Comparison of ENCODE assay signal across 11 cellular contexts in the genomic region with DNA sequence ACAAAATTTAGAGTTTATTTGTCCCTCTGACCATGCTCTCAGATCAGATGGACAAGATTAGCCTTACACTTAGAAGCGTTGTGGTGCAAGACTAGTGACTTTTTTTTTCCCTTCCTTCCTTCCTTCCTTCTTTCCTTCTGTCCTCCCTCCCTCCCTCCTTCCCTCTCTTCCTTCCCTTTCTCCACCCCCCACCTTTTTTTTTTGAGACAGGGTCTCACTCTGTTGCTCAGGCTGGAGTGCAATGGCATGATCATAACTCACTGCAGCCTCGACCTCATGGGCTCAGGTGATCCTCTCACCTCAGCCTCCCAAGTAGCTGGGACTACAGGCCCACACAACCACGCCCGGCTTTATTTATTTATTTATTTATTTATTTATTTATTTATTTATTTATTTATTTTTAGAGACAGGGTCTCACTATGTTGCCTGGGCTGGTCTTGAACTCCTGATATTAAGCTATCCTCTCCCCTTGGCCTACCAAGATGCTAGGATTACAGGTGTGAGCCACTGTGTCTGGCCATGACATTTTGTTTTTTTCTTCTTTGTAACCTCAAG. TPM values are rescaled to one million over a fixed set of nuclear protein-coding genes. Genes with fewer than 3 reads are reported as not detected.
DNase-seq lines count a peak whose midpoint lies in the region; ATAC-seq and TF ChIP-seq lines count a peak whose summit lies in the region.
"Not testable (repeated sequence)": the region's sequence is repeated elsewhere in the genome, so short reads cannot be mapped to it uniquely, and the experiment has no call there.
"Had no signal": no experiment of that assay in that cellular context is flagged by ENCODE, and none has a peak within 500 bp of the region (broad histone marks: within the 10 kb centered on the region; RNA-seq: fewer than 3 reads in every experiment).

No MANE protein-coding gene starts in this region.

- not testable (repeated sequence) for TF ChIP-seq POLR2A in prostate gland (IDR thresholded peaks at IDR 0.05)

- not testable (repeated sequence) for H3K4me1 ChIP-seq in CD8-positive, alpha-beta T cell (ENCODE audit: insufficient read depth, low read length); RWPE2 (ENCODE audit: insufficient read depth, poor library complexity, severe bottlenecking); mesodermal cell (ENCODE audit: control insufficient read depth, insufficient read depth, low read length, poor library complexity, severe bottlenecking); prostate gland (replicated peaks)
- H3K4me1 ChIP-seq in heart right ventricle (peaks cover 0 to 26% (median 13%) of the 10 kb centered on the region in 9 donors), tibial artery (peaks cover 0 to 11% (median 4%) of the 10 kb centered on the region in 4 donors)

- not testable (repeated sequence) for H3K36me3 ChIP-seq in CD8-positive, alpha-beta T cell (ENCODE audit: insufficient read depth, low read length); RWPE2 (ENCODE audit: low read depth); heart right ventricle; mesodermal cell (ENCODE audit: control insufficient read depth, insufficient read depth, low read length); prostate gland; tibial artery

- TF ChIP-seq CTCF in CD8-positive, alpha-beta T cell (IDR thresholded peaks at IDR 0.05); RWPE2 (IDR thresholded peaks at IDR 0.05; ENCODE audit: poor library complexity, severe bottlenecking); coronary artery (IDR thresholded peaks at IDR 0.05); heart right ventricle (IDR thresholded peaks at IDR 0.05); prostate gland (IDR thresholded peaks at IDR 0.05); tibial artery (IDR thresholded peaks at IDR 0.05): not testable (repeated sequence)

- H3K27me3 ChIP-seq in CD8-positive, alpha-beta T cell (ENCODE audit: insufficient read depth, low read length); RWPE2 (ENCODE audit: insufficient read depth, poor library complexity, severe bottlenecking); prostate gland (replicated peaks; ENCODE audit: insufficient read depth); tibial artery: not testable (repeated sequence)
- H3K27me3 ChIP-seq in heart right ventricle, result peaks cover 0 to 18% (median 6%) of the 10 kb centered on the region in 7 donors

- not testable (repeated sequence) for H3K36me3 Mint-ChIP-seq in CD8-positive, alpha-beta T cell; activated naive CD4-positive, alpha-beta T cell treated with anti-CD3 and anti-CD28 coated beads for 36 hours (ENCODE audit: low read depth)

- peak overlapping the region; percentile 93 for H3K4me3 Mint-ChIP-seq in CD8-positive, alpha-beta T cell
- peak overlapping the region; percentile 83 for H3K4me3 Mint-ChIP-seq in activated naive CD4-positive, alpha-beta T cell treated with anti-CD3 and anti-CD28 coated beads for 36 hours

- not testable (repeated sequence) for DNase-seq in CD8-positive, alpha-beta T cell; RWPE2 (ENCODE audit: low spot score); activated naive CD4-positive, alpha-beta T cell treated with anti-CD3 and anti-CD28 coated beads for 36 hours; coronary artery (ENCODE audit: low spot score); heart right ventricle; prostate gland (ENCODE audit: low spot score); tibial artery

- not testable (repeated sequence) for H3K27ac ChIP-seq in CD8-positive, alpha-beta T cell (ENCODE audit: low read depth, low read length); RWPE2 (ENCODE audit: poor library complexity, severe bottlenecking); coronary artery; mesodermal cell (ENCODE audit: low read depth, low read length, severe bottlenecking)
- H3K27ac ChIP-seq in heart right ventricle (peak overlapping the region in 4 of 10 donors; percentile 60 to 71 (median 65)), prostate gland (peak overlapping the region; percentile 28 to 46), tibial artery (peak overlapping the region in 1 of 2 donors; percentile 32)

- peaks cover 18% of the 10 kb centered on the region for H3K4me1 Mint-ChIP-seq in CD8-positive, alpha-beta T cell (ENCODE audit: low read depth)
- H3K4me1 Mint-ChIP-seq in activated naive CD4-positive, alpha-beta T cell treated with anti-CD3 and anti-CD28 coated beads for 36 hours (ENCODE audit: low read depth), result not testable (repeated sequence)

- H3K4me3 ChIP-seq in CD8-positive, alpha-beta T cell (ENCODE audit: low read depth, low read length), result peak overlapping the region; percentile 84
- peak overlapping the region; percentile 29 for H3K4me3 ChIP-seq in RWPE2 (ENCODE audit: severe bottlenecking)
- H3K4me3 ChIP-seq in coronary artery, result peak overlapping the region; percentile 88
- peak overlapping the region; percentile 40 to 91 (median 75) for H3K4me3 ChIP-seq in heart right ventricle
- H3K4me3 ChIP-seq in mesodermal cell (ENCODE audit: extremely low read depth, insufficient read depth, low read length, poor library complexity, severe bottlenecking), result peak overlapping the region; percentile 47
- H3K4me3 ChIP-seq in prostate gland, result peak overlapping the region; percentile 37 to 47
- peak overlapping the region; percentile 53 to 70 for H3K4me3 ChIP-seq in tibial artery

- WGBS in heart right ventricle, 2 donors, result 53 to 59% methylated on average over 4 of the region's 4 CpGs
- 29 to 46% methylated on average over 2 of the region's 4 CpGs for WGBS in mesodermal cell (ENCODE audit: insufficient coverage in 2 of 2), 2 experiments
- WGBS in prostate gland, result 59% methylated on average over 4 of the region's 4 CpGs

- peak overlapping the region; percentile 87 for H3K27ac Mint-ChIP-seq in CD8-positive, alpha-beta T cell
- not testable (repeated sequence) for H3K27ac Mint-ChIP-seq in activated naive CD4-positive, alpha-beta T cell treated with anti-CD3 and anti-CD28 coated beads for 36 hours

- CTCF ChIA-PET in CD8-positive, alpha-beta T cell (lab: Charles Lee), result interaction anchor here (0.6 to 1.3 kb wide), 6 partner anchors 9 to 551 kb away, joined by 3 to 5 read pairs (median 3); no protein-coding TSS in a partner anchor
- CTCF ChIA-PET in activated naive CD4-positive, alpha-beta T cell treated with anti-CD3 and anti-CD28 coated beads for 36 hours (lab: Charles Lee), result interaction anchor here (0.7 to 2.0 kb wide), 5 partner anchors 10 to 257 kb away, joined by 3 to 8 read pairs (median 4); a partner anchor contains a TSS

- not testable (repeated sequence) for H3K9me3 Mint-ChIP-seq in CD8-positive, alpha-beta T cell; activated naive CD4-positive, alpha-beta T cell treated with anti-CD3 and anti-CD28 coated beads for 36 hours

- H3K9me3 ChIP-seq in CD8-positive, alpha-beta T cell (ENCODE audit: low read length); RWPE2 (ENCODE audit: severe bottlenecking); heart right ventricle; mesodermal cell (ENCODE audit: control insufficient read depth, low read length); prostate gland; tibial artery: not testable (repeated sequence)

- POLR2A ChIA-PET in CD8-positive, alpha-beta T cell (lab: Charles Lee), result interaction anchor here (0.8 to 3.0 kb wide), 5 partner anchors 22 to 81 kb away, joined by 3 to 21 read pairs (median 3); a partner anchor contains a TSS

- intact Hi-C loops in CD8-positive, alpha-beta T cell (cut with DNase I, micrococcal nuclease), result loop anchor here (1.0 to 2.0 kb wide), 4 partner anchors 22 to 216 kb away; a partner anchor contains a TSS
- intact Hi-C loops in activated naive CD4-positive, alpha-beta T cell treated with anti-CD3 and anti-CD28 coated beads for 36 hours (cut with micrococcal nuclease), result loop anchor here (1.0 kb wide), 1 partner anchor 172 kb away; no protein-coding TSS in a partner anchor
- intact Hi-C loops in heart right ventricle (cut with DNase I), result loop anchor here in 1 of 10 donors (1.0 kb wide), 1 partner anchor 23 kb away; a partner anchor contains a TSS
- intact Hi-C loops in prostate gland (cut with DNase I); tibial artery (cut with DNase I; ENCODE audit: low total_unique reads): not testable (repeated sequence)

- not testable (repeated sequence) for ATAC-seq in CD8-positive, alpha-beta T cell; RWPE2 (ENCODE audit: low read depth); heart right ventricle

- H3K27me3 Mint-ChIP-seq in CD8-positive, alpha-beta T cell (ENCODE audit: low read depth); activated naive CD4-positive, alpha-beta T cell treated with anti-CD3 and anti-CD28 coated beads for 36 hours (ENCODE audit: low read depth): not testable (repeated sequence)

RNA-seq across cellular contexts. Expression of a gene that starts 17.2 kb away (rescaled TPM):
- total RNA-seq in CD8-positive, alpha-beta T cell, result 1 to 10 TPM in 1 of 2 experiments, under 1 TPM in 1; 0.94 to 2.1 TPM
- 1 to 10 TPM in 1 of 2 experiments, under 1 TPM in 1; 0.98 to 1.7 TPM for total RNA-seq in activated naive CD4-positive, alpha-beta T cell treated with anti-CD3 and anti-CD28 coated beads for 36 hours
- under 1 TPM in 3 of 10 donors, not detected in 7; 0.20 to 0.23 (median 0.23) TPM for total RNA-seq in heart right ventricle
- polyA plus RNA-seq in heart right ventricle, result under 1 TPM; 0.10 to 0.37 TPM
- polyA plus RNA-seq in mesodermal cell (2013, experiment 1 of 2), result 1.5 TPM
- 1.4 TPM for polyA plus RNA-seq in mesodermal cell (2013, experiment 2 of 2)
- 10 to 100 TPM in 1 of 2 donors, not detected in 1; 23.5 TPM for total RNA-seq in prostate gland
- total RNA-seq: frontal cortex, lung microvascular endothelial cell, Right ventricle myocardium superior had no signal

RNA-seq across cellular contexts. Expression of a gene that starts 22.4 kb away (rescaled TPM):
- total RNA-seq in CD8-positive, alpha-beta T cell, result 100 to 1,000 TPM; 177 to 186 TPM
- 10 to 100 TPM; 35.8 to 39.6 TPM for total RNA-seq in activated naive CD4-positive, alpha-beta T cell treated with anti-CD3 and anti-CD28 coated beads for 36 hours
- total RNA-seq in heart right ventricle (10 to 100 TPM; 27.2 to 37.6 (median 30.8) TPM), prostate gland (100 to 1,000 TPM in 1 of 2 donors, 10 to 100 TPM in 1; 79.7 to 112 TPM)
- polyA plus RNA-seq in heart right ventricle, result 10 to 100 TPM; 22.0 to 54.1 TPM
- polyA plus RNA-seq in mesodermal cell (2013, experiment 1 of 2), result 45.9 TPM
- polyA plus RNA-seq in mesodermal cell (2013, experiment 2 of 2), result 47.1 TPM

RNA-seq across cellular contexts. Expression of a gene that starts 28.9 kb away (rescaled TPM):
- 1 to 10 TPM; 2.7 to 3.3 TPM for total RNA-seq in CD8-positive, alpha-beta T cell
- 1 to 10 TPM; 3.3 to 3.8 TPM for total RNA-seq in activated naive CD4-positive, alpha-beta T cell treated with anti-CD3 and anti-CD28 coated beads for 36 hours
- total RNA-seq in heart right ventricle (1 to 10 TPM; 4.3 to 7.7 (median 5.6) TPM), prostate gland (10 to 100 TPM in 1 of 2 donors, 1 to 10 TPM in 1; 5.5 to 11.2 TPM)
- 1 to 10 TPM; 3.4 to 7.5 TPM for polyA plus RNA-seq in heart right ventricle
- polyA plus RNA-seq in mesodermal cell (2013, experiment 1 of 2), result 9.9 TPM
- 11.7 TPM for polyA plus RNA-seq in mesodermal cell (2013, experiment 2 of 2)

RNA-seq across cellular contexts. Expression of a gene that starts 35.9 kb away (rescaled TPM):
- 10 to 100 TPM; 54.1 to 54.7 TPM for total RNA-seq in CD8-positive, alpha-beta T cell
- 10 to 100 TPM; 20.7 to 22.3 TPM for total RNA-seq in activated naive CD4-positive, alpha-beta T cell treated with anti-CD3 and anti-CD28 coated beads for 36 hours
- total RNA-seq in heart right ventricle, result 10 to 100 TPM in 3 of 10 donors, 1 to 10 TPM in 7; 6.1 to 10.5 (median 7.8) TPM
- 1 to 10 TPM; 2.5 to 3.6 TPM for polyA plus RNA-seq in heart right ventricle
- polyA plus RNA-seq in mesodermal cell (2013, experiment 1 of 2), result 7.3 TPM
- polyA plus RNA-seq in mesodermal cell (2013, experiment 2 of 2), result 7.6 TPM
- 10 to 100 TPM; 20.1 to 28.0 TPM for total RNA-seq in prostate gland

Comparison
In these comparisons a context has a peak if more than half of its experiments do, and no peak if none do; other contexts are left out.
1. H3K4me3 ChIP-seq: peak in every context shown above with its lines; median percentile 88 in coronary artery; 84 in CD8-positive, alpha-beta T cell; 75 in heart right ventricle; 62 in tibial artery; 47 in mesodermal cell; 42 in prostate gland; 29 in RWPE2.